Comparison of ENCODE assay signal across 1 cellular context in the genomic region with DNA sequence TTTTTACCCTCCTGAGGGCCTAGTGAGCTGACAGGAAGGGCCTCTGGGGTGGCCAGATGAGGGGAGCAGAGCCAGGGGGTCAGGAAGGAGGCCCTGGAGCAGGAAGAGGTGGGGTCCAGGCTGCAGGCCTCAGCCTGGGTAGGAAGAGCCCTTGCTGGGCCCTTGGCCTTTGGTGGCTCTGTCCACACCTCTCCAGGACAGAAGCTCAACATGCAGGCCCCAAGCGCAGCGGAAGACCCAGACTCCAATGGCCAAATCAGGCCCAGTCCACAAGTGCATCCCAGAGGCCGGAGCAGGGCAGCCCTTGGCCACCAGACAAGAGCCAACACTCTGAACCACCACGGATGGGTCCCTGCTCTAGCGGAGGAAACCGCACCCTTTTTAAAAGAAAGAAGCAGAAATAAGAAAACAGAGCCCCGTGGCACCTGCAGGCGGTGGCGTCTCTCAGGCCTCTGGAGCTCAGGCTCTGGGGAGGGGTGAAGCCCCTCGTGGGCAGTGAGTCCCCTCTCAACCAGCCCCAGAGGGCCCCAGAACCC.
A peak's percentile ranks its signal among the peaks of the same experiment; 100 is the strongest.
TF ChIP-seq lines count a peak whose summit lies in the region.

No MANE protein-coding gene starts in this region.

TF ChIP-seq in K562, 482 proteins besides CTCF, POLR2A, EP300 and RAD21:
- TF ChIP-seq ZFX (CRISPR knock-in tag; IDR thresholded peaks at IDR 0.05) (peak; percentile 18; the same call in 1 of the 2 replicates), ILF3 (IDR thresholded peaks at IDR 0.05; ENCODE audit: borderline replicate concordance) (no peak)
- TF ChIP-seq, protein P1, sequence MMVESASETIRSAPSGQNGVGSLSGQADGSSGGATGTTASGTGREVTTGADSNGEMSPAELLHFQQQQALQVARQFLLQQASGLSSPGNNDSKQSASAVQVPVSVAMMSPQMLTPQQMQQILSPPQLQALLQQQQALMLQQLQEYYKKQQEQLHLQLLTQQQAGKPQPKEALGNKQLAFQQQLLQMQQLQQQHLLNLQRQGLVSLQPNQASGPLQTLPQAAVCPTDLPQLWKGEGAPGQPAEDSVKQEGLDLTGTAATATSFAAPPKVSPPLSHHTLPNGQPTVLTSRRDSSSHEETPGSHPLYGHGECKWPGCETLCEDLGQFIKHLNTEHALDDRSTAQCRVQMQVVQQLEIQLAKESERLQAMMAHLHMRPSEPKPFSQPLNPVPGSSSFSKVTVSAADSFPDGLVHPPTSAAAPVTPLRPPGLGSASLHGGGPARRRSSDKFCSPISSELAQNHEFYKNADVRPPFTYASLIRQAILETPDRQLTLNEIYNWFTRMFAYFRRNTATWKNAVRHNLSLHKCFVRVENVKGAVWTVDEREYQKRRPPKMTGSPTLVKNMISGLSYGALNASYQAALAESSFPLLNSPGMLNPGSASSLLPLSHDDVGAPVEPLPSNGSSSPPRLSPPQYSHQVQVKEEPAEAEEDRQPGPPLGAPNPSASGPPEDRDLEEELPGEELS (CRISPR knock-in tag; IDR thresholded peaks at IDR 0.05; ENCODE audit: borderline replicate concordance), result no peak
